Comparison of ENCODE assay signal across 8 cellular contexts in the genomic region with DNA sequence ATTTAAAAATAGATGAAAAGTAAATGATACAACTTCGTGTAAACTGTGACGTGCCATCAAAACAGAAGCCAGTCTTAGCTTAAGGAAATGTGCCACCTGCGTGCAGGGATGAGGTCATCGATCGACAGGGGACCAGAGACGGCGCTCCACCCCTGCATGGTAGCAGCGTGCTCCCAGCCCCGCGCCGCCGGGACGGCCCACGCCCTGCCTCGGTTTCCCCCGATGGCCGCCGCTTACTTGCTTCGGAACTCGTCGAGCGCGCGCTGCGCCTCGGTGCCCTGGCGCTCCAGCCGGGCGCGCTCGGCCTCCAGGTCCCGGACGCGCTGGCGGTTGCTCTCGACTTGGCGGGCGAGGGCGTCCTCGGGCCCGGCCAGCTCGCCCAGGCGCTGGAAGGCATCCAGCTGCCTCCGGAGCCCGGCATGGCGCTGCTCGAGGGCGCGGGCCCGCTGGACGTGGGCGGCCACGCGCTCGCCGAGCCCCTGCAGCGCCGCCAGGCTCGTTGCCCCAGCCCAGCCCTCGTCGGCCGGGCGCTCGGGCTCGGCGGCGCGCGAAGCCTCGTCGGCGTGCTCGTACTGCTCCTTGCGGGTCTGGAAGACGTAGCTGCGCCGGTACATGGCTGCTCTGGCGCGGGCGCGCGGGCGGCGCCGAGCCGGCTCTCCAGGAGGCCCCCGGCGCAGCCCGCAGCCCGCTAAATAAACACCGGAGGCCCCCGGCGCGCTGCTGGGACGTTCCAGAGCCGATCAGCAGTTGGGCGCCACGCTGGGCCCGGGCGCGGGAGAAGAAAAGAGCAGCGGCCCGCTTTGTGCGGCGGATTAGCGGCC. TPM values are rescaled to one million over a fixed set of nuclear protein-coding genes. Genes with fewer than 3 reads are reported as not detected.
DNase-seq lines count a peak whose midpoint lies in the region; ATAC-seq, FAIRE-seq and TF ChIP-seq lines count a peak whose summit lies in the region.

BFSP1 (minus strand) TSS at position 664 of the 821 bp plus-strand sequence; CDS start at position 614, 50 bp downstream.

- no peak within 1 kb of the TSS for H3K14ac ChIP-seq in H1 (ENCODE audit: insufficient read length)

- H4K8ac ChIP-seq in H1 (ENCODE audit: extremely low read depth, insufficient read depth, low read length) (peak within 1 kb of the TSS; percentile 90), mesendoderm (ENCODE audit: low read depth, low read length) (peak within 1 kb of the TSS; percentile 90)

- H3K27ac Mint-ChIP-seq in activated CD8-positive, alpha-beta T cell treated with anti-CD3 and anti-CD28 coated beads, Interleukin-2, amount 10 ng/mL, durations not matched to agents 7 days and 5 days = peak within 1 kb of the TSS; percentile 86

- peak; percentile 54 for ATAC-seq in GM21526 (IDR thresholded peaks at IDR 0.05; ENCODE audit: low FRiP score, unreplicated experiment)
- peak; percentile 83 for ATAC-seq in activated CD8-positive, alpha-beta T cell treated with anti-CD3 and anti-CD28 coated beads, Interleukin-2, amount 10 ng/mL, durations not matched to agents 7 days and 5 days

- WGBS in H1 (ENCODE audit: extremely low coverage in 1 of 2, insufficient coverage in 1 of 2, insufficient read length in 1 of 2, insufficient replicate concordance in 2 of 2, low coverage in 1 of 2, low lambda C conversion rate in 2 of 2, missing lambda C conversion rate in 1 of 2), 2 experiments = 2% methylated on average over 79 of the region's 106 CpGs; no CpG with 5 or more reads in 1 of the 2 experiments
- no CpG with 5 or more reads among the region's 106 CpGs for WGBS in mesendoderm (ENCODE audit: extremely low coverage, insufficient coverage, low lambda C conversion rate)

- POLR2A ChIA-PET in activated CD8-positive, alpha-beta T cell treated with anti-CD3 and anti-CD28 coated beads, Interleukin-2, amount 10 ng/mL, durations not matched to agents 7 days and 5 days (lab: Charles Lee) = interaction anchor here (0.6 to 1.8 kb wide), 7 partner anchors 40 to 436 kb away, joined by 3 to 6 read pairs (median 4); partner anchors contain the start of gene RRBP1
- POLR2A ChIA-PET in H1 (lab: Charles Lee; ENCODE audit: partially characterized antibody) = interaction anchor here (0.6 to 2.3 kb wide), 24 partner anchors 8 to 407 kb away, joined by 3 to 14 read pairs (median 4); partner anchors contain the start of gene DSTN

- TF ChIP-seq POLR2A in H1 (IDR thresholded peaks at IDR 0.05; ENCODE audit: control extremely low read depth in 1 of 2, low read depth in 2 of 2, low read length in 2 of 2) = peak in 1 of 2 experiments; percentile 47; a peak in 1 of 3 replicates

- H3K18ac ChIP-seq in H1 (ENCODE audit: extremely low read depth, low read length) (peak within 1 kb of the TSS; percentile 85), mesendoderm (ENCODE audit: low read length) (peak within 1 kb of the TSS; percentile 91)

- H2BK20ac ChIP-seq in H1 (ENCODE audit: low read length) = 0 out of 2 replicates have a peak within 1 kb of the TSS, but pooled peaks have one; percentile 72

- peak within 1 kb of the TSS; percentile 63; the same call in 1 of the 2 replicates for H3K27ac ChIP-seq in H1 (ENCODE audit: low read depth, low read length)
- H3K27ac ChIP-seq in mesendoderm (ENCODE audit: low read depth, low read length) = peak within 1 kb of the TSS; percentile 62

- H3K27me3 ChIP-seq in H1 (replicated peaks in 1 of 4; ENCODE audit: control insufficient read depth in 3 of 4, extremely low read depth in 1 of 4, insufficient read depth in 3 of 4, low read length in 3 of 4) (peaks cover 2 to 17% (median 11%) of the 10 kb centered on the region in 4 experiments), mesendoderm (ENCODE audit: insufficient read depth, low read length, poor library complexity) (no peaks in the 10 kb centered on the region)

- no peaks in the 10 kb centered on the region for H3K9me3 Mint-ChIP-seq in activated CD8-positive, alpha-beta T cell treated with anti-CD3 and anti-CD28 coated beads, Interleukin-2, amount 10 ng/mL, durations not matched to agents 7 days and 5 days (ENCODE audit: insufficient read depth)

- FAIRE-seq in H1 (lab: Jason Lieb, UNC) = no peak

- DNase-seq in Ammon's horn (ENCODE audit: low spot score) (peak; percentile 47), NCI-H226 (peak; percentile 27), H1 (ENCODE audit: low read depth in 1 of 2, low spot score in 2 of 2) (peak; percentile 25 to 82), mesendoderm (peak; percentile 72), epidermal melanocyte (ENCODE audit: insufficient read length, low spot score) (no peak)
- peak; percentile 61 for DNase-seq in activated CD8-positive, alpha-beta T cell treated with anti-CD3 and anti-CD28 coated beads, Interleukin-2, amount 10 ng/mL, durations not matched to agents 7 days and 5 days
- DNase-seq in stimulated activated CD8-positive, alpha-beta memory T cell treated with anti-CD3 and anti-CD28 coated beads, Interleukin-15, amount 100 ng/mL, for 4 hours (ENCODE audit: low read depth in 2 of 2) = peak; percentile 13 to 17

- TF ChIP-seq CTCF in H1 (IDR thresholded peaks at IDR 0.05; ENCODE audit: control extremely low read depth in 1 of 3, insufficient read depth in 1 of 3, low read depth in 1 of 3, low read length in 3 of 3) = no peak

- H4K5ac ChIP-seq in H1 (ENCODE audit: insufficient read length, low read depth, low read length) (peak within 1 kb of the TSS; percentile 26), mesendoderm (ENCODE audit: low read length) (no peak within 1 kb of the TSS)

- H3K4me2 ChIP-seq in H1 (ENCODE audit: insufficient read depth in 1 of 2, low read depth in 2 of 2, low read length in 2 of 2) = peak within 1 kb of the TSS; percentile 78 to 90
- peak within 1 kb of the TSS; percentile 94 for H3K4me2 ChIP-seq in mesendoderm (ENCODE audit: low read length)

- H3K4me3 Mint-ChIP-seq in activated CD8-positive, alpha-beta T cell treated with anti-CD3 and anti-CD28 coated beads, Interleukin-2, amount 10 ng/mL, durations not matched to agents 7 days and 5 days = peak within 1 kb of the TSS; percentile 86

- peak within 1 kb of the TSS; percentile 90 for H4K91ac ChIP-seq in H1 (replicated peaks; ENCODE audit: insufficient read length, low read length)

- H2BK5ac ChIP-seq in H1 (ENCODE audit: low read depth, low read length) (peak within 1 kb of the TSS; percentile 42; the same call in 1 of the 2 replicates), mesendoderm (ENCODE audit: low read length) (no peak within 1 kb of the TSS)

- H3K9ac ChIP-seq in H1 (replicated peaks in 1 of 4; ENCODE audit: extremely low read depth in 1 of 4, low read depth in 3 of 4, low read length in 3 of 4) (peak within 1 kb of the TSS; percentile 46 to 81 (median 69)), mesendoderm (ENCODE audit: low read length) (peak within 1 kb of the TSS; percentile 83)

- H3K23me2 ChIP-seq in H1 (ENCODE audit: low read depth, low read length) = peaks cover 6% of the 10 kb centered on the region; the same call in 1 of the 2 replicates

- H3K56ac ChIP-seq in H1 (replicated peaks; ENCODE audit: insufficient read length, low read depth, low read length) (no peak within 1 kb of the TSS), mesendoderm (ENCODE audit: low read length) (peak within 1 kb of the TSS; percentile 93)

- peak within 1 kb of the TSS; percentile 94 for H2AFZ ChIP-seq in H1 (ENCODE audit: low read length)

- no peaks in the 10 kb centered on the region for H3K36me3 ChIP-seq in H1 (ENCODE audit: control insufficient read depth in 2 of 4, insufficient read depth in 4 of 4, low read length in 3 of 4)
- no peaks in the 10 kb centered on the region for H3K36me3 ChIP-seq in mesendoderm (ENCODE audit: control insufficient read depth, insufficient read depth, low read length)

- H3K27me3 Mint-ChIP-seq in activated CD8-positive, alpha-beta T cell treated with anti-CD3 and anti-CD28 coated beads, Interleukin-2, amount 10 ng/mL, durations not matched to agents 7 days and 5 days (ENCODE audit: low read depth) = peaks cover 36% of the 10 kb centered on the region

- H3K4me3 ChIP-seq in H1 (ENCODE audit: extremely low read depth in 1 of 4, insufficient read depth in 2 of 4, low read depth in 3 of 4, low read length in 4 of 4) = peak within 1 kb of the TSS; percentile 46 to 67 (median 52)
- H3K4me3 ChIP-seq in mesendoderm (ENCODE audit: low read length) = peak within 1 kb of the TSS; percentile 45

- no peak for TF ChIP-seq EP300 in H1 (IDR thresholded peaks at IDR 0.05; ENCODE audit: borderline replicate concordance in 1 of 2, low read depth in 2 of 2, low read length in 2 of 2)

- no peaks in the 10 kb centered on the region for H3K9me3 ChIP-seq in H1 (ENCODE audit: insufficient read depth in 2 of 2, low read depth in 1 of 2, low read length in 1 of 2)

- no peak for TF ChIP-seq RAD21 in H1 (IDR thresholded peaks at IDR 0.05 in 1 of 2, conservative IDR thresholded peaks at IDR 0.05 in 1 of 2; ENCODE audit: low read depth in 2 of 2, low read length in 2 of 2)

- H3K4ac ChIP-seq in H1 (replicated peaks; ENCODE audit: insufficient read length, low read depth, low read length) = no peak within 1 kb of the TSS
- H3K4ac ChIP-seq in mesendoderm (ENCODE audit: low read depth, low read length) = peak within 1 kb of the TSS; percentile 75

- no peaks in the 10 kb centered on the region for H3K79me1 ChIP-seq in H1 (ENCODE audit: low read depth, low read length)
- no peaks in the 10 kb centered on the region for H3K79me1 ChIP-seq in mesendoderm (ENCODE audit: low read length)

- H3K23ac ChIP-seq in H1 (ENCODE audit: insufficient read length) (no peak within 1 kb of the TSS), mesendoderm (ENCODE audit: low read length) (peak within 1 kb of the TSS; percentile 45)

- H2BK15ac ChIP-seq in H1 (ENCODE audit: low read length) (peak within 1 kb of the TSS; percentile 19; the same call in 1 of the 2 replicates), mesendoderm (replicated peaks; ENCODE audit: low read depth) (no peak within 1 kb of the TSS)

- H3K4me1 ChIP-seq in H1 (replicated peaks in 1 of 4; ENCODE audit: control insufficient read depth in 3 of 4, insufficient read depth in 4 of 4, low read length in 3 of 4) = peaks cover 5 to 12% (median 9%) of the 10 kb centered on the region in 4 experiments
- H3K4me1 ChIP-seq in mesendoderm (ENCODE audit: control insufficient read depth, low read depth, low read length) = peaks cover 1% of the 10 kb centered on the region

- H4K20me1 ChIP-seq in H1 (replicated peaks in 1 of 2; ENCODE audit: control insufficient read depth in 1 of 2, insufficient read depth in 2 of 2, low read length in 2 of 2) = no peaks in the 10 kb centered on the region

- peaks cover 27% of the 10 kb centered on the region for H3K4me1 Mint-ChIP-seq in activated CD8-positive, alpha-beta T cell treated with anti-CD3 and anti-CD28 coated beads, Interleukin-2, amount 10 ng/mL, durations not matched to agents 7 days and 5 days (ENCODE audit: low read depth)

- H2BK12ac ChIP-seq in H1 (ENCODE audit: low read depth, low read length) = 0 out of 2 replicates have a peak within 1 kb of the TSS, but pooled peaks have one; percentile 40

- CTCF ChIA-PET in activated CD8-positive, alpha-beta T cell treated with anti-CD3 and anti-CD28 coated beads, Interleukin-2, amount 10 ng/mL, durations not matched to agents 7 days and 5 days (lab: Charles Lee) = interaction anchor here (0.7 to 3.5 kb wide), 5 partner anchors 19 to 408 kb away, joined by 3 to 22 read pairs (median 7); partner anchors contain the start of gene RRBP1
- CTCF ChIA-PET in H1 (lab: Charles Lee; ENCODE audit: partially characterized antibody) = interaction anchor here (0.6 to 1.4 kb wide), 9 partner anchors 10 to 668 kb away, joined by 3 to 4 read pairs (median 3); no protein-coding TSS in a partner anchor

- H2AK5ac ChIP-seq in H1 (ENCODE audit: low read depth, low read length) = no peak within 1 kb of the TSS
- no peak within 1 kb of the TSS for H2AK5ac ChIP-seq in mesendoderm (ENCODE audit: low read length)

- H3K79me2 ChIP-seq in H1 (ENCODE audit: control insufficient read depth in 1 of 2, insufficient read depth in 2 of 2, low read length in 2 of 2) (no peaks in the 10 kb centered on the region), mesendoderm (ENCODE audit: control insufficient read depth, insufficient read depth, low read length) (no peaks in the 10 kb centered on the region)

- H3K36me3 Mint-ChIP-seq in activated CD8-positive, alpha-beta T cell treated with anti-CD3 and anti-CD28 coated beads, Interleukin-2, amount 10 ng/mL, durations not matched to agents 7 days and 5 days (ENCODE audit: low read depth) = no peaks in the 10 kb centered on the region

- H2BK120ac ChIP-seq in H1 (replicated peaks; ENCODE audit: low read depth, low read length) (no peak within 1 kb of the TSS), mesendoderm (ENCODE audit: low read depth, low read length) (peak within 1 kb of the TSS; percentile 79)

RNA-seq across cellular contexts. Expression of gene BFSP1, which starts in this region (rescaled TPM):
- total RNA-seq in activated CD8-positive, alpha-beta T cell treated with anti-CD3 and anti-CD28 coated beads, Interleukin-2, amount 10 ng/mL, durations not matched to agents 7 days and 5 days = under 1 TPM; 0.50 to 0.55 TPM
- 2.5 and 3.2 TPM in 2 replicates for total RNA-seq in H1 (2021; fragmentation: NEBNext Ultra II Directional; extraction: Animal tissue kit (Norgen Biotek cat#: 25700))
- 1.5 and 1.8 TPM in 2 replicates for polyA plus RNA-seq in H1 (2011; rRNA removed)
- 3.0 TPM for polyA plus RNA-seq in H1 (2011; cell fraction: cytosol; rRNA removed)
- 3.6 TPM for polyA plus RNA-seq in H1 (2011; cell fraction: nucleus; rRNA removed)
- 2.6 to 3.5 TPM (median 3.2 TPM) in 4 replicates for polyA plus RNA-seq in H1 (2012, experiment 1 of 2)
- polyA plus RNA-seq in H1 (2012, experiment 2 of 2) = 1.8 TPM
- 2.4 TPM for polyA plus RNA-seq in H1 (2013, experiment 1 of 2)
- 2.2 TPM for polyA plus RNA-seq in H1 (2013, experiment 2 of 2)
- polyA minus RNA-seq in H1 (2011; rRNA and poly(A)+ RNA removed) = 1.7 and 2.7 TPM in 2 replicates
- polyA minus RNA-seq in H1 (2011; cell fraction: cytosol; rRNA and poly(A)+ RNA removed) = 1.7 TPM
- 2.6 TPM for polyA minus RNA-seq in H1 (2011; cell fraction: nucleus; rRNA and poly(A)+ RNA removed)
- polyA plus RNA-seq in mesendoderm (2013, experiment 1 of 2) = 2.2 TPM
- polyA plus RNA-seq in mesendoderm (2013, experiment 2 of 2) = 2.4 TPM

Comparison
In these comparisons a context has a peak if more than half of its experiments do, and no peak if none do; other contexts are left out.
1. Peak in DNase-seq and ATAC-seq in activated CD8-positive, alpha-beta T cell treated with anti-CD3 and anti-CD28 coated beads, Interleukin-2, amount 10 ng/mL, durations not matched to agents 7 days and 5 days; RNA of the gene not detected or under 1 TPM.